Comparison of ENCODE assay signal across 24 cellular contexts in genomic region chr15:49031764-49032270, GRCh38. TPM values are rescaled to one million over a fixed set of nuclear protein-coding genes. Genes with fewer than 3 reads are reported as not detected.
DNase-seq lines count a peak whose midpoint lies in the region; ATAC-seq, FAIRE-seq and TF ChIP-seq lines count a peak whose summit lies in the region.
"Had no signal": no experiment of that assay in that cellular context is flagged by ENCODE, and none has a peak within 500 bp of the region (broad histone marks: within the 10 kb centered on the region; RNA-seq: fewer than 3 reads in every experiment).

No MANE protein-coding gene starts in this region.

- in situ Hi-C loops in GM12878 (cut with MboI) = no loop called here

- H3K9me3 ChIP-seq in GM12878 (replicated peaks; ENCODE audit: control insufficient read depth, insufficient read depth, low read length) (no peaks in the 10 kb centered on the region), parathyroid adenoma (ENCODE audit: control insufficient read depth, low read length) (no peaks in the 10 kb centered on the region)
- H3K9me3 ChIP-seq: BLaER1 treated with 17β-estradiol and CSF1 and Interleukin-3, amounts not matched to agents 10 nM and 100 nM; SK-N-SH had no signal

- RAD21 ChIA-PET in GM12878 (lab: Charles Lee; ENCODE audit: unreplicated experiment) = no interaction called here

- TF ChIP-seq CTCF in D721Med (IDR thresholded peaks at IDR 0.05; ENCODE audit: insufficient read depth, missing control alignments) (no peak), VCaP (conservative IDR thresholded peaks at IDR 0.05) (no peak), GM12878 (IDR thresholded peaks at IDR 0.05 in 2 of 3, conservative IDR thresholded peaks at IDR 0.05 in 1 of 3; ENCODE audit: control insufficient read depth in 2 of 3, extremely low read depth in 1 of 3, insufficient read depth in 1 of 3, low read depth in 3 of 3, low read length in 3 of 3) (no peak), parathyroid adenoma (IDR thresholded peaks at IDR 0.05) (no peak)

- WGBS in GM12878 (ENCODE audit: insufficient coverage, insufficient replicate concordance, low lambda C conversion rate, missing lambda C conversion rate) = 93% methylated on average over 2 of the region's 2 CpGs

- FAIRE-seq in D721Med (lab: Jason Lieb, UNC) (peak; percentile 53), GM12878 (lab: Jason Lieb, UNC) (peak; percentile 73)
- FAIRE-seq: GM18507 had no signal

- H3K27ac ChIP-seq in VCaP (peak overlapping the region; percentile 65), GM12878 (ENCODE audit: control insufficient read depth, insufficient read depth) (no peak overlapping the region), parathyroid adenoma (no peak overlapping the region)
- H3K27ac ChIP-seq: BLaER1 treated with 17β-estradiol and CSF1 and Interleukin-3, amounts not matched to agents 10 nM and 100 nM had no signal

- no peak for TF ChIP-seq RAD21 in GM12878 (IDR thresholded peaks at IDR 0.05; ENCODE audit: insufficient read depth, low read depth, low read length)

- H2AFZ ChIP-seq in GM12878 (ENCODE audit: control insufficient read depth, low read depth, low read length) (no peak overlapping the region), parathyroid adenoma (no peak overlapping the region)

- CTCF ChIA-PET in GM12878 (lab: Yijun Ruan, JAX) = interaction anchor here (0.6 to 1.5 kb wide), 5 partner anchors 11 to 674 kb away, joined by 3 to 5 read pairs (median 3); no protein-coding TSS in a partner anchor

- TF ChIP-seq POLR2A in GM12878 (IDR thresholded peaks at IDR 0.05; ENCODE audit: low read depth, low read length) = no peak

- H3K4me3 ChIP-seq in GM12878 = no peak overlapping the region
- no peak overlapping the region for H3K4me3 ChIP-seq in parathyroid adenoma (ENCODE audit: low read depth, low read length)
- H3K4me3 ChIP-seq: BLaER1 treated with 17β-estradiol and CSF1 and Interleukin-3, amounts not matched to agents 10 nM and 100 nM had no signal

- TF ChIP-seq EP300 in GM12878 (IDR thresholded peaks at IDR 0.05; ENCODE audit: borderline replicate concordance in 1 of 2, control insufficient read depth in 1 of 2, low read depth in 2 of 2, low read length in 2 of 2) = no peak

- H3K79me2 ChIP-seq in GM12878 (ENCODE audit: control insufficient read depth, insufficient read depth, low read length) (no peaks in the 10 kb centered on the region), parathyroid adenoma (peaks cover 3% of the 10 kb centered on the region)

- no peak for DNase-seq in D721Med (ENCODE audit: insufficient read length, low spot score)
- no peak for DNase-seq in GM12878 (ENCODE audit: low read depth, low spot score)
- no peak for DNase-seq in cerebellar cortex (ENCODE audit: low spot score)
- DNase-seq in retina = no peak
- no peak for DNase-seq in DMS 273 treated with DMSO at 0.1 percent for 48 hours (lab: John Stamatoyannopoulos, UW)
- DNase-seq: AML-193; CD4-positive, alpha-beta T cell; COR-L47; DMS79; EL; GDM1; H7; KBM-7; NCI-H1105 treated with DMSO at 0.1 percent for 48 hours; NCI-H2029; NCI-H446; NCI-H524 treated with DMSO at 0.1 percent for 48 hours; NCI-H774; SK-N-SH had no signal

- SMC1A ChIA-PET in GM12878 (lab: Charles Lee; ENCODE audit: uncharacterized antibody, unreplicated experiment) = no interaction called here

- no TSS peak for BruUV-seq in GM12878 (replicated peaks; lab: Mats Ljungman, UMichigan)

- H3K9ac ChIP-seq in GM12878 (ENCODE audit: control insufficient read depth, insufficient read depth, low read length) = no peak overlapping the region
- no peak overlapping the region for H3K9ac ChIP-seq in parathyroid adenoma
- H3K9ac ChIP-seq: BLaER1 treated with 17β-estradiol and CSF1 and Interleukin-3, amounts not matched to agents 10 nM and 100 nM; SK-N-SH had no signal

- H3K4me2 ChIP-seq in GM12878 (ENCODE audit: control insufficient read depth, insufficient read depth) = no peak overlapping the region
- peak overlapping the region; percentile 51 for H3K4me2 ChIP-seq in parathyroid adenoma (ENCODE audit: low read length)
- H3K4me2 ChIP-seq: BLaER1 treated with 17β-estradiol and CSF1 and Interleukin-3, amounts not matched to agents 10 nM and 100 nM; SK-N-SH had no signal

- POLR2A ChIA-PET in GM12878 (lab: Charles Lee) = no interaction called here

- H3K4me1 ChIP-seq in GM12878 (ENCODE audit: control insufficient read depth, insufficient read depth, low read length) = no peaks in the 10 kb centered on the region
- H3K4me1 ChIP-seq in parathyroid adenoma = no peaks in the 10 kb centered on the region
- H3K4me1 ChIP-seq: BLaER1 treated with 17β-estradiol and CSF1 and Interleukin-3, amounts not matched to agents 10 nM and 100 nM had no signal

- H3K27me3 ChIP-seq in GM12878 (replicated peaks in 1 of 2; ENCODE audit: control insufficient read depth in 2 of 2, insufficient read depth in 2 of 2, low read length in 1 of 2) (no peaks in the 10 kb centered on the region), parathyroid adenoma (ENCODE audit: control insufficient read depth, insufficient read depth, low read length) (no peaks in the 10 kb centered on the region)
- H3K27me3 ChIP-seq: BLaER1 treated with 17β-estradiol and CSF1 and Interleukin-3, amounts not matched to agents 10 nM and 100 nM had no signal

- H4K20me1 ChIP-seq in GM12878 (ENCODE audit: control insufficient read depth, insufficient read depth) = no peaks in the 10 kb centered on the region

- intact Hi-C loops in GM12878 (cut with micrococcal nuclease; ENCODE audit: unreplicated experiment) = no loop called here

- ATAC-seq in GM12878 (no peak), HG02678 (IDR thresholded peaks at IDR 0.05; ENCODE audit: unreplicated experiment) (no peak)

- H3K36me3 ChIP-seq in GM12878 (ENCODE audit: control insufficient read depth in 2 of 2, insufficient read depth in 2 of 2, low read length in 1 of 2) (peaks cover 3 to 11% of the 10 kb centered on the region in 2 experiments; a peak in 2 of 4 replicates), parathyroid adenoma (ENCODE audit: control insufficient read depth, insufficient read depth, low read length) (no peaks in the 10 kb centered on the region)

TF ChIP-seq in GM12878, 131 proteins besides CTCF, POLR2A, EP300 and RAD21 (continues in another document):
- no peak for TF ChIP-seq SREBF1 (IDR thresholded peaks at IDR 0.05; ENCODE audit: low read length)
- TF ChIP-seq RELA (IDR thresholded peaks at IDR 0.05; ENCODE audit: borderline replicate concordance, partially characterized antibody) = no peak
- no peak for TF ChIP-seq ATF2 (IDR thresholded peaks at IDR 0.05; ENCODE audit: low read length)
- no peak for TF ChIP-seq IRF5 (IDR thresholded peaks at IDR 0.05; ENCODE audit: borderline replicate concordance)
- TF ChIP-seq CHD1 (IDR thresholded peaks at IDR 0.05; ENCODE audit: low read depth, low read length) = no peak
- no peak for TF ChIP-seq RB1 (IDR thresholded peaks at IDR 0.05; ENCODE audit: borderline replicate concordance)
- TF ChIP-seq IKZF1 (conservative IDR thresholded peaks at IDR 0.05) = no peak
- no peak for TF ChIP-seq NR2F1 (conservative IDR thresholded peaks at IDR 0.05)
- TF ChIP-seq ZNF622 (IDR thresholded peaks at IDR 0.05) = no peak
- no peak for TF ChIP-seq SPI1 (IDR thresholded peaks at IDR 0.05; ENCODE audit: borderline replicate concordance, insufficient read depth, low read depth, low read length)
- no peak for TF ChIP-seq MXI1 (IDR thresholded peaks at IDR 0.05; ENCODE audit: low read depth, low read length)

RNA-seq across cellular contexts. Expression of gene SECISBP2L, which starts 14.4 kb away (rescaled TPM):
- total RNA-seq in GM12878 (2013; cell fraction: nucleolus; rRNA removed) = 131 and 136 TPM in 2 replicates
- 9.2 and 12.4 TPM in 2 replicates for total RNA-seq in GM12878 (2014; rRNA removed)
- 15.0 and 15.3 TPM in 2 replicates for total RNA-seq in GM12878 (2014; rRNA removed; fragmentation: Illumina TruSeq; extraction: Trizol)
- total RNA-seq in GM12878 (2021) = 15.8 and 16.2 TPM in 2 replicates
- polyA plus RNA-seq in GM12878 (2011; ENCODE audit: low read depth) = 6.0 TPM
- 24.2 and 30.2 TPM in 2 replicates for polyA plus RNA-seq in GM12878 (2011; rRNA removed)
- polyA plus RNA-seq in GM12878 (2011; cell fraction: cytosol; rRNA removed) = 10.4 and 14.5 TPM in 2 replicates
- 20.1 and 21.8 TPM in 2 replicates for polyA plus RNA-seq in GM12878 (2011; cell fraction: nucleus; rRNA removed)
- 12.5 and 15.1 TPM in 2 replicates for polyA plus RNA-seq in GM12878 (2012)
- polyA plus RNA-seq in GM12878 (2014; fragmentation: Illumina TruSeq; extraction: Trizol) = 11.8 and 14.0 TPM in 2 replicates
- polyA plus RNA-seq in GM12878 (2014; fragmentation: Nextera tagmentation; extraction: Ambion mirVana) = 1 to 10 TPM; 1.4 to 2.8 TPM
- 7.0 and 7.5 TPM in 2 replicates for polyA plus RNA-seq in GM12878 (2014; rRNA removed)
- polyA plus RNA-seq in GM12878 (2016; fragmentation: Nextera tagmentation; extraction: Ambion mirVana) = 10 to 100 TPM; 10.4 TPM
- polyA minus RNA-seq in GM12878 (2011; rRNA and poly(A)+ RNA removed) = 39.2 and 48.4 TPM in 2 replicates
- 11.4 and 15.6 TPM in 2 replicates for polyA minus RNA-seq in GM12878 (2011; cell fraction: cytosol; rRNA and poly(A)+ RNA removed)
- 32.4 and 40.4 TPM in 2 replicates for polyA minus RNA-seq in GM12878 (2011; cell fraction: nucleus; rRNA and poly(A)+ RNA removed)
